1 cellular context compared by ENCODE assay signal in genomic region chr2:41791523-41791922, GRCh38.
TF ChIP-seq lines count a peak whose summit lies in the region.

No MANE protein-coding gene starts in this region.

TF ChIP-seq in HepG2, 621 proteins besides CTCF, POLR2A, EP300 and RAD21 (continued from another document and continues in another):
- TF ChIP-seq RERE (CRISPR knock-in tag; IDR thresholded peaks at IDR 0.05; ENCODE audit: low read depth) = no peak
- TF ChIP-seq HOXA5 (CRISPR knock-in tag; IDR thresholded peaks at IDR 0.05) = 0 out of 2 replicates have a peak, but pooled peaks have one; percentile 36
- TF ChIP-seq ZNF646 (CRISPR knock-in tag; IDR thresholded peaks at IDR 0.05) = no peak
- TF ChIP-seq RARA (CRISPR knock-in tag; IDR thresholded peaks at IDR 0.05) = peak; percentile 66
- TF ChIP-seq ERF (CRISPR knock-in tag; IDR thresholded peaks at IDR 0.05) = peak; percentile 57; the same call in 1 of the 2 replicates
- TF ChIP-seq ZNF629 (CRISPR knock-in tag; conservative IDR thresholded peaks at IDR 0.05) = no peak
- peak; percentile 72; the same call in 1 of the 2 replicates for TF ChIP-seq ZNF441 (CRISPR knock-in tag; IDR thresholded peaks at IDR 0.05; ENCODE audit: borderline replicate concordance)
- TF ChIP-seq NFKBIZ (CRISPR knock-in tag; IDR thresholded peaks at IDR 0.05) = 0 out of 2 replicates have a peak, but pooled peaks have one; percentile 45
- TF ChIP-seq THAP11 (CRISPR knock-in tag; IDR thresholded peaks at IDR 0.05) = 0 out of 2 replicates have a peak, but pooled peaks have one; percentile 27
- TF ChIP-seq EHMT2 (IDR thresholded peaks at IDR 0.05; ENCODE audit: borderline replicate concordance, low read depth, low read length) = peak; percentile 97
- TF ChIP-seq ZSCAN12 (CRISPR knock-in tag; IDR thresholded peaks at IDR 0.05) = 0 out of 2 replicates have a peak, but pooled peaks have one; percentile 31
- no peak for TF ChIP-seq ZNF709 (CRISPR knock-in tag; IDR thresholded peaks at IDR 0.05)
- TF ChIP-seq ONECUT2 (CRISPR knock-in tag; IDR thresholded peaks at IDR 0.05) = no peak
- TF ChIP-seq REPIN1 (CRISPR knock-in tag; IDR thresholded peaks at IDR 0.05; ENCODE audit: borderline replicate concordance, low read depth) = no peak
- no peak for TF ChIP-seq RNF2 (conservative IDR thresholded peaks at IDR 0.05; ENCODE audit: low read depth)
- no peak for TF ChIP-seq ZNF83 (CRISPR knock-in tag; IDR thresholded peaks at IDR 0.05; ENCODE audit: borderline replicate concordance)
- no peak for TF ChIP-seq ZNF230 (CRISPR knock-in tag; IDR thresholded peaks at IDR 0.05)
- TF ChIP-seq FOXA1 (IDR thresholded peaks at IDR 0.05) = no peak
- TF ChIP-seq FOXA1 (CRISPR knock-in tag; IDR thresholded peaks at IDR 0.05) = no peak
- TF ChIP-seq GTF3A (CRISPR knock-in tag; conservative IDR thresholded peaks at IDR 0.05) = no peak
- peak; percentile 42; the same call in 1 of the 2 replicates for TF ChIP-seq GATAD1 (CRISPR knock-in tag; IDR thresholded peaks at IDR 0.05)
- TF ChIP-seq IRX3 (CRISPR knock-in tag; IDR thresholded peaks at IDR 0.05; ENCODE audit: borderline replicate concordance, low read depth) = no peak
- no peak for TF ChIP-seq KDM6A (CRISPR knock-in tag; IDR thresholded peaks at IDR 0.05; ENCODE audit: low read depth)
- peak; percentile 92; the same call in 1 of the 2 replicates for TF ChIP-seq WIZ (CRISPR knock-in tag; IDR thresholded peaks at IDR 0.05)
- TF ChIP-seq ZNF792 (CRISPR knock-in tag; IDR thresholded peaks at IDR 0.05) = 0 out of 2 replicates have a peak, but pooled peaks have one; percentile 36
- 0 out of 4 replicates have a peak, but pooled peaks of 1 of the 2 experiments have one; percentile 55 for TF ChIP-seq KLF16 (CRISPR knock-in tag; IDR thresholded peaks at IDR 0.05)
- no peak for TF ChIP-seq SIN3B (IDR thresholded peaks at IDR 0.05; ENCODE audit: low read length)
- TF ChIP-seq KMT2B (CRISPR knock-in tag; IDR thresholded peaks at IDR 0.05) = 0 out of 2 replicates have a peak, but pooled peaks have one; percentile 31
- TF ChIP-seq CEBPB (IDR thresholded peaks at IDR 0.05; ENCODE audit: borderline replicate concordance, low read depth, low read length) = no peak
- TF ChIP-seq ZNF784 (CRISPR knock-in tag; IDR thresholded peaks at IDR 0.05; ENCODE audit: borderline replicate concordance) = no peak
- peak; percentile 33; the same call in 1 of the 2 replicates for TF ChIP-seq ZBTB20 (CRISPR knock-in tag; IDR thresholded peaks at IDR 0.05; ENCODE audit: borderline replicate concordance, low read depth)
- TF ChIP-seq ZKSCAN1 (IDR thresholded peaks at IDR 0.05; ENCODE audit: low read length) = no peak
- TF ChIP-seq NR2F6 (IDR thresholded peaks at IDR 0.05) = no peak
- peak; percentile 48; the same call in 1 of the 2 replicates for TF ChIP-seq NR2F6 (CRISPR knock-in tag; IDR thresholded peaks at IDR 0.05)
- TF ChIP-seq YEATS4 (CRISPR knock-in tag; IDR thresholded peaks at IDR 0.05; ENCODE audit: borderline replicate concordance) = no peak
- 0 out of 2 replicates have a peak, but pooled peaks have one; percentile 49 for TF ChIP-seq KLF12 (CRISPR knock-in tag; IDR thresholded peaks at IDR 0.05; ENCODE audit: borderline replicate concordance)
- peak; percentile 89; the same call in 1 of the 2 replicates for TF ChIP-seq ZSCAN9 (CRISPR knock-in tag; IDR thresholded peaks at IDR 0.05; ENCODE audit: borderline replicate concordance)
- TF ChIP-seq ZMAT3 (CRISPR knock-in tag; conservative IDR thresholded peaks at IDR 0.05) = 0 out of 2 replicates have a peak, but pooled peaks have one; percentile 66
- TF ChIP-seq BATF2 (CRISPR knock-in tag; IDR thresholded peaks at IDR 0.05) = no peak
- 0 out of 2 replicates have a peak, but pooled peaks have one; percentile 24 for TF ChIP-seq ZNF589 (CRISPR knock-in tag; conservative IDR thresholded peaks at IDR 0.05)
- 0 out of 2 replicates have a peak, but pooled peaks have one; percentile 45 for TF ChIP-seq SMAD3 (CRISPR knock-in tag; IDR thresholded peaks at IDR 0.05)
- TF ChIP-seq ZNF232 (CRISPR knock-in tag; IDR thresholded peaks at IDR 0.05; ENCODE audit: borderline replicate concordance) = peak; percentile 72
- TF ChIP-seq STAT5B (CRISPR knock-in tag; IDR thresholded peaks at IDR 0.05) = peak; percentile 71; the same call in 1 of the 2 replicates
- TF ChIP-seq ZNF12 (CRISPR knock-in tag; IDR thresholded peaks at IDR 0.05) = 0 out of 2 replicates have a peak, but pooled peaks have one; percentile 30
- peak; percentile 46; the same call in 1 of the 2 replicates for TF ChIP-seq TFE3 (CRISPR knock-in tag; IDR thresholded peaks at IDR 0.05)
- TF ChIP-seq ATF7-NPFF (CRISPR knock-in tag; IDR thresholded peaks at IDR 0.05; ENCODE audit: low read depth) = no peak
- 0 out of 2 replicates have a peak, but pooled peaks have one; percentile 17 for TF ChIP-seq FOXA3 (CRISPR knock-in tag; IDR thresholded peaks at IDR 0.05)
- no peak for TF ChIP-seq CCDC6 (CRISPR knock-in tag; IDR thresholded peaks at IDR 0.05)
- 0 out of 2 replicates have a peak, but pooled peaks have one; percentile 50 for TF ChIP-seq KLF11 (CRISPR knock-in tag; IDR thresholded peaks at IDR 0.05)
- peak; percentile 79; the same call in 1 of the 2 replicates for TF ChIP-seq HBP1 (CRISPR knock-in tag; IDR thresholded peaks at IDR 0.05; ENCODE audit: low read depth)
- no peak for TF ChIP-seq SATB2 (CRISPR knock-in tag; IDR thresholded peaks at IDR 0.05)
- TF ChIP-seq ZNF746 (CRISPR knock-in tag; IDR thresholded peaks at IDR 0.05) = no peak
- TF ChIP-seq ZNF207 (IDR thresholded peaks at IDR 0.05; ENCODE audit: borderline replicate concordance) = no peak
